Comparison of ENCODE assay signal across 22 cellular contexts in the genomic region with DNA sequence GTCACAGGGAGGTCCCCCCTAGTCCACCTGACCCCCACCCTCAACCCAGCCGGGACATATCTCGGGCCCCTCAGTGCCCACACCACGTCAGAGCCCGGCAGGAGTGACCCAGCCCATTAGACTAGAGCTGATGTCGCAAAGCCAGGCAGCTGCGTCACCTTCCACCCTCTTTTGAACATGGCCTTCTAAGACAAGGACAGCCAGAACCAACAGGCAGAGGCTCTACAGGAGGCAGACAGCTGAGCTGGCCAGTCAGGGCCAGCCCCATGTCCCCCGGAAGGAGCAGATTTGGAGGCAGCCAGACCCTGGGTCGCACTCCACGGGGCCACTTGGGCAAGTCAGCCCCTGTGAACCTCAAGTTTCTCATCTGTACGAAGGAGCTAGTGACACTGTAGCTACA. TPM values are rescaled to one million over a fixed set of nuclear protein-coding genes. Genes with fewer than 3 reads are reported as not detected.
DNase-seq lines count a peak whose midpoint lies in the region; ATAC-seq, FAIRE-seq and TF ChIP-seq lines count a peak whose summit lies in the region.
"Had no signal": no experiment of that assay in that cellular context is flagged by ENCODE, and none has a peak within 500 bp of the region (broad histone marks: within the 10 kb centered on the region; RNA-seq: fewer than 3 reads in every experiment).

No MANE protein-coding gene starts in this region.

- TF ChIP-seq CTCF in endodermal cell (conservative IDR thresholded peaks at IDR 0.05): no peak
- no peak for TF ChIP-seq CTCF in HepG2 (CRISPR knock-in tag; IDR thresholded peaks at IDR 0.05)
- no peak for TF ChIP-seq CTCF in neural crest cell (conservative IDR thresholded peaks at IDR 0.05)
- no peak for TF ChIP-seq CTCF in coronary artery (IDR thresholded peaks at IDR 0.05)

- H3K9me3 Mint-ChIP-seq in endodermal cell (no peaks in the 10 kb centered on the region), neural crest cell (no peaks in the 10 kb centered on the region)
- H3K9me3 Mint-ChIP-seq: CD8-positive, alpha-beta memory T cell had no signal

- 94 to 97% methylated on average over 7 to 10 of the region's 10 CpGs for WGBS in endodermal cell (ENCODE audit: insufficient coverage in 1 of 2, insufficient read length in 1 of 2), 2 experiments
- 95% methylated on average over 10 of the region's 10 CpGs for WGBS in HepG2 (ENCODE audit: low lambda C conversion rate)

- H3K9ac ChIP-seq in endodermal cell (ENCODE audit: extremely low read depth, low read length, poor library complexity, severe bottlenecking): no peak overlapping the region
- no peak overlapping the region for H3K9ac ChIP-seq in HepG2 (ENCODE audit: insufficient read depth, low read depth, low read length)
- H3K9ac ChIP-seq: GM23248 had no signal

- no peaks in the 10 kb centered on the region for H3K27me3 ChIP-seq in endodermal cell (ENCODE audit: control insufficient read depth, insufficient read depth, low read length, poor library complexity, severe bottlenecking)
- H3K27me3 ChIP-seq in HepG2 (ENCODE audit: control insufficient read depth in 1 of 2, insufficient read depth in 2 of 2, low read length in 2 of 2): no peaks in the 10 kb centered on the region
- H3K27me3 ChIP-seq: BE2C had no signal

- H2AFZ ChIP-seq in HepG2 (ENCODE audit: low read length): no peak overlapping the region
- H2AFZ ChIP-seq: GM23248 had no signal

- H4K20me1 ChIP-seq in HepG2 (ENCODE audit: insufficient read depth, low read length): no peaks in the 10 kb centered on the region

- CTCF ChIA-PET in HepG2 (lab: Yijun Ruan, JAX; ENCODE audit: low intra/inter-chr PET ratio, low total read pairs): no interaction called here

- peaks cover 40% of the 10 kb centered on the region for H3K4me1 Mint-ChIP-seq in endodermal cell
- peaks cover 10% of the 10 kb centered on the region for H3K4me1 Mint-ChIP-seq in neural crest cell
- H3K4me1 Mint-ChIP-seq: CD4-positive, CD25-positive, alpha-beta regulatory T cell; CD8-positive, alpha-beta memory T cell had no signal

- H3K4me3 Mint-ChIP-seq in endodermal cell (no peak overlapping the region), neural crest cell (no peak overlapping the region)
- H3K4me3 Mint-ChIP-seq: CD4-positive, CD25-positive, alpha-beta regulatory T cell had no signal

- peaks cover 9% of the 10 kb centered on the region for H3K4me1 ChIP-seq in endodermal cell (ENCODE audit: control insufficient read depth, insufficient read depth, low read length)
- peaks cover 51% of the 10 kb centered on the region for H3K4me1 ChIP-seq in HepG2 (ENCODE audit: insufficient read depth, low read length)
- H3K4me1 ChIP-seq: BE2C had no signal

- in situ Hi-C loops in HepG2 (cut with HindIII; ENCODE audit: extremely low pct_ligation_motif_present, low pct_unique_long_range_greater_than_20kb): no loop called here

- no peak for TF ChIP-seq RAD21 in HepG2 (CRISPR knock-in tag; IDR thresholded peaks at IDR 0.05)

- H3K36me3 Mint-ChIP-seq in endodermal cell (ENCODE audit: low read depth) (peaks cover 13% of the 10 kb centered on the region), neural crest cell (ENCODE audit: low read depth) (peaks cover 2% of the 10 kb centered on the region)
- H3K36me3 Mint-ChIP-seq: CD4-positive, CD25-positive, alpha-beta regulatory T cell; CD8-positive, alpha-beta memory T cell had no signal

- no TSS peak for BruUV-seq in HepG2 (replicated peaks; lab: Mats Ljungman, UMichigan)

- H3K27ac Mint-ChIP-seq in endodermal cell: peak overlapping the region; percentile 48
- H3K27ac Mint-ChIP-seq in neural crest cell (ENCODE audit: unreplicated experiment): peak overlapping the region; percentile 57
- H3K27ac Mint-ChIP-seq: CD4-positive, CD25-positive, alpha-beta regulatory T cell; CD8-positive, alpha-beta memory T cell had no signal

- intact Hi-C loops in HepG2 (cut with micrococcal nuclease; ENCODE audit: unreplicated experiment): no loop called here

- no peak overlapping the region for H3K4me3 ChIP-seq in endodermal cell (ENCODE audit: low read length)
- no peak overlapping the region for H3K4me3 ChIP-seq in HepG2 (replicated peaks in 1 of 3; ENCODE audit: insufficient read depth in 1 of 3, low read depth in 2 of 3, low read length in 3 of 3)
- H3K4me3 ChIP-seq in coronary artery: no peak overlapping the region
- H3K4me3 ChIP-seq: GM23248 had no signal

- H3K9me3 ChIP-seq in endodermal cell (ENCODE audit: control insufficient read depth, low read length): no peaks in the 10 kb centered on the region
- H3K9me3 ChIP-seq in HepG2 (ENCODE audit: low read length): no peaks in the 10 kb centered on the region
- H3K9me3 ChIP-seq: BE2C, Caco-2 had no signal

- TF ChIP-seq POLR2A in HepG2 (IDR thresholded peaks at IDR 0.05; ENCODE audit: insufficient read depth in 1 of 2, low read depth in 2 of 2, low read length in 2 of 2): no peak

- H3K79me2 ChIP-seq in HepG2 (ENCODE audit: insufficient read depth, low read length): peaks cover 60% of the 10 kb centered on the region

- DNase-seq in endodermal cell (no peak), HepG2 (ENCODE audit: low spot score) (no peak), neural crest cell (ENCODE audit: low read depth, low spot score) (no peak), coronary artery (ENCODE audit: low spot score) (no peak), cerebellar nuclear complex (lab: John Stamatoyannopoulos, UW) (no peak)
- DNase-seq: ACHN; BE2C; C1 segment of cervical spinal cord; Caco-2; CD4-positive, CD25-positive, alpha-beta regulatory T cell; CD8-positive, alpha-beta memory T cell; GM23248; HCEC 1CT; IMR-90 had no signal

- H3K4me2 ChIP-seq in HepG2 (ENCODE audit: low read depth, low read length): no peak overlapping the region

- no peak for ATAC-seq in HepG2
- ATAC-seq in GM21528 (IDR thresholded peaks at IDR 0.05; ENCODE audit: low FRiP score, unreplicated experiment): no peak

- TF ChIP-seq EP300 in HepG2 (IDR thresholded peaks at IDR 0.05; ENCODE audit: low read depth in 2 of 2, low read length in 2 of 2) (no peak), HepG2 (CRISPR knock-in tag; IDR thresholded peaks at IDR 0.05; ENCODE audit: borderline replicate concordance) (no peak)

- H3K27me3 Mint-ChIP-seq in endodermal cell (ENCODE audit: insufficient read depth) (no peaks in the 10 kb centered on the region), neural crest cell (ENCODE audit: low read depth) (no peaks in the 10 kb centered on the region)
- H3K27me3 Mint-ChIP-seq: CD4-positive, CD25-positive, alpha-beta regulatory T cell; CD8-positive, alpha-beta memory T cell had no signal

- no peaks in the 10 kb centered on the region for H3K36me3 ChIP-seq in endodermal cell (ENCODE audit: control insufficient read depth, insufficient read depth, low read length)
- H3K36me3 ChIP-seq in HepG2 (replicated peaks in 1 of 2; ENCODE audit: control insufficient read depth in 1 of 2, insufficient read depth in 2 of 2, low read length in 2 of 2): peaks cover 14 to 50% of the 10 kb centered on the region in 2 experiments; a peak in 4 of 5 replicates

- FAIRE-seq in HepG2 (lab: Jason Lieb, UNC): no peak
- FAIRE-seq: A204.1, D721Med, G401.6, GM12891, GM19239, H54 had no signal

- no peak overlapping the region for H3K27ac ChIP-seq in endodermal cell (ENCODE audit: low read depth, low read length)
- H3K27ac ChIP-seq in HepG2 (ENCODE audit: extremely low read length, insufficient read depth, low read length): peak overlapping the region; percentile 72
- H3K27ac ChIP-seq in coronary artery: no peak overlapping the region
- H3K27ac ChIP-seq: GM23248, HL-60 had no signal

- POLR2A ChIA-PET in HepG2 (lab: Yijun Ruan, JAX): interaction anchor here (1.2 kb wide), 2 partner anchors 35 to 87 kb away, joined by 3 to 5 read pairs; no protein-coding TSS in a partner anchor

TF ChIP-seq in HepG2, 621 proteins besides CTCF, POLR2A, EP300 and RAD21:
- TF ChIP-seq ZNF556 (CRISPR knock-in tag; IDR thresholded peaks at IDR 0.05; ENCODE audit: borderline replicate concordance): no peak
- TF ChIP-seq ELF3 (CRISPR knock-in tag; IDR thresholded peaks at IDR 0.05): no peak
- TF ChIP-seq ZNF232 (CRISPR knock-in tag; IDR thresholded peaks at IDR 0.05; ENCODE audit: borderline replicate concordance): no peak
- no peak for TF ChIP-seq ZNF619 (CRISPR knock-in tag; IDR thresholded peaks at IDR 0.05)

RNA-seq across cellular contexts. Expression of a gene that starts 44.1 kb away (rescaled TPM):
- 10 to 100 TPM; 33.0 to 36.2 TPM for total RNA-seq in endodermal cell
- 26.1 TPM for polyA plus RNA-seq in endodermal cell (2013, experiment 1 of 2)
- 30.2 TPM for polyA plus RNA-seq in endodermal cell (2013, experiment 2 of 2)
- total RNA-seq in HepG2 (2016; rRNA removed; fragmentation: Illumina TruSeq; extraction: Trizol): 33.2 and 63.4 TPM in 2 replicates
- 10.1 and 11.6 TPM in 2 replicates for total RNA-seq in HepG2 (2016; cell fraction: cytosol; rRNA removed; fragmentation: Illumina TruSeq; extraction: Trizol; ENCODE audit: low read depth)
- 24.7 and 65.3 TPM in 2 replicates for total RNA-seq in HepG2 (2016; cell fraction: insoluble cytoplasmic fraction; rRNA removed; fragmentation: Illumina TruSeq; extraction: Trizol)
- total RNA-seq in HepG2 (2016; cell fraction: membrane; rRNA removed; fragmentation: Illumina TruSeq; extraction: Trizol): 32.7 and 33.2 TPM in 2 replicates
- 82.8 and 99.0 TPM in 2 replicates for total RNA-seq in HepG2 (2016; cell fraction: nucleus; rRNA removed; fragmentation: Illumina TruSeq; extraction: Trizol)
- polyA plus RNA-seq in HepG2 (2011; rRNA removed): 160 and 189 TPM in 2 replicates
- polyA plus RNA-seq in HepG2 (2011; cell fraction: cytosol; rRNA removed): 208 and 213 TPM in 2 replicates
- polyA plus RNA-seq in HepG2 (2011; cell fraction: nucleus; rRNA removed): 869 and 1,053 TPM in 2 replicates
- 214 and 253 TPM in 2 replicates for polyA plus RNA-seq in HepG2 (2012)
- polyA plus RNA-seq in HepG2 (2016; cell fraction: cytosol; fragmentation: Illumina TruSeq; extraction: Trizol; ENCODE audit: low read depth): 18.1 and 20.1 TPM in 2 replicates
- 42.8 and 60.7 TPM in 2 replicates for polyA plus RNA-seq in HepG2 (2016; cell fraction: insoluble cytoplasmic fraction; fragmentation: Illumina TruSeq; extraction: Trizol; ENCODE audit: low read depth)
- polyA plus RNA-seq in HepG2 (2016; cell fraction: membrane; fragmentation: Illumina TruSeq; extraction: Trizol; ENCODE audit: low read depth): 42.2 and 44.0 TPM in 2 replicates
- polyA plus RNA-seq in HepG2 (2016; cell fraction: nucleus; fragmentation: Illumina TruSeq; extraction: Trizol; ENCODE audit: insufficient read depth, low read depth): 235 and 236 TPM in 2 replicates
- polyA minus RNA-seq in HepG2 (2011; rRNA and poly(A)+ RNA removed; ENCODE audit: low replicate concordance): 104 and 367 TPM in 2 replicates
- polyA minus RNA-seq in HepG2 (2011; cell fraction: cytosol; rRNA and poly(A)+ RNA removed): 143 and 183 TPM in 2 replicates
- 104 and 119 TPM in 2 replicates for polyA minus RNA-seq in HepG2 (2011; cell fraction: nucleus; rRNA and poly(A)+ RNA removed)
- total RNA-seq in neural crest cell: 50.9 and 54.8 TPM in 2 replicates
